16 cellular contexts compared by ENCODE assay signal in genomic region chr15:83955806-83956265, GRCh38.
DNase-seq lines count a peak whose midpoint lies in the region; ATAC-seq, FAIRE-seq and TF ChIP-seq lines count a peak whose summit lies in the region.
"Had no signal": no experiment of that assay in that cellular context is flagged by ENCODE, and none has a peak within 500 bp of the region (broad histone marks: within the 10 kb centered on the region; RNA-seq: fewer than 3 reads in every experiment).

No MANE protein-coding gene starts in this region.

- no peak; the same call in 1 of the 2 replicates for TF ChIP-seq RAD21 in GM12878 (IDR thresholded peaks at IDR 0.05; ENCODE audit: insufficient read depth, low read depth, low read length)

- peak overlapping the region; percentile 80 for H3K27ac ChIP-seq in GM12878 (ENCODE audit: control insufficient read depth, insufficient read depth)
- H3K27ac ChIP-seq: ovary, SJCRH30, uterus had no signal

- RAD21 ChIA-PET in GM12878 (lab: Charles Lee; ENCODE audit: unreplicated experiment), result interaction anchor here (0.7 to 1.8 kb wide), 7 partner anchors 9 to 38 kb away, joined by 3 to 9 read pairs (median 6); no protein-coding TSS in a partner anchor

- peak in 1 of 2 experiments; percentile 53; a peak in 1 of 4 replicates for TF ChIP-seq EP300 in GM12878 (IDR thresholded peaks at IDR 0.05; ENCODE audit: borderline replicate concordance in 1 of 2, control insufficient read depth in 1 of 2, low read depth in 2 of 2, low read length in 2 of 2)

- intact Hi-C loops in GM12878 (cut with micrococcal nuclease; ENCODE audit: unreplicated experiment), result no loop called here
- intact Hi-C loops in activated CD4-positive, alpha-beta memory T cell treated with anti-CD3 and anti-CD28 coated beads for 36 hours (cut with micrococcal nuclease), result no loop called here
- intact Hi-C loops in head of caudate nucleus (cut with DNase I), result no loop called here

- H3K4me1 ChIP-seq in GM12878 (ENCODE audit: control insufficient read depth, insufficient read depth, low read length), result peaks cover 22% of the 10 kb centered on the region
- H3K4me1 ChIP-seq: SJCRH30, uterus had no signal

- POLR2A ChIA-PET in GM12878 (lab: Charles Lee), result interaction anchor here (1.1 to 1.5 kb wide), 2 partner anchors 28 to 29 kb away, joined by 3 to 6 read pairs; no protein-coding TSS in a partner anchor
- POLR2A ChIA-PET in activated CD4-positive, alpha-beta memory T cell treated with anti-CD3 and anti-CD28 coated beads for 36 hours (lab: Charles Lee), result no interaction called here

- SMC1A ChIA-PET in GM12878 (lab: Charles Lee; ENCODE audit: uncharacterized antibody, unreplicated experiment), result interaction anchor here (0.9 to 3.3 kb wide), 9 partner anchors 10 to 40 kb away, joined by 3 to 21 read pairs (median 5); no protein-coding TSS in a partner anchor

- WGBS in GM12878 (ENCODE audit: insufficient coverage, insufficient replicate concordance, low lambda C conversion rate, missing lambda C conversion rate), result 0% methylated on average over 1 of the region's 1 CpG

- H4K20me1 ChIP-seq in GM12878 (ENCODE audit: control insufficient read depth, insufficient read depth), result no peaks in the 10 kb centered on the region

- FAIRE-seq in GM12878 (lab: Jason Lieb, UNC), result peak; percentile 99
- FAIRE-seq: H54 had no signal

- BruUV-seq in GM12878 (replicated peaks; lab: Mats Ljungman, UMichigan), result no TSS peak

- H3K9me3 Mint-ChIP-seq in activated CD4-positive, alpha-beta memory T cell treated with anti-CD3 and anti-CD28 coated beads for 36 hours, result peaks cover 2% of the 10 kb centered on the region

- peak; percentile 87 for DNase-seq in GM12878 (ENCODE audit: low read depth, low spot score)
- no peak for DNase-seq in activated CD4-positive, alpha-beta memory T cell treated with anti-CD3 and anti-CD28 coated beads for 36 hours
- no peak for DNase-seq in NCI-H2196 (lab: John Stamatoyannopoulos, UW; ENCODE audit: unreplicated experiment)
- no peak for DNase-seq in MG63
- DNase-seq in head of caudate nucleus, result no peak
- DNase-seq: anterior cingulate cortex, COR-L47, kidney glomerular epithelial cell, NCI-H1417, ovary, SJCRH30, uterus had no signal

- peak overlapping the region; percentile 77 for H2AFZ ChIP-seq in GM12878 (ENCODE audit: control insufficient read depth, low read depth, low read length)

- H3K9me3 ChIP-seq in GM12878 (replicated peaks; ENCODE audit: control insufficient read depth, insufficient read depth, low read length), result no peaks in the 10 kb centered on the region
- no peaks in the 10 kb centered on the region for H3K9me3 ChIP-seq in MG63
- H3K9me3 ChIP-seq: ovary, SJCRH30, uterus had no signal

- ATAC-seq in GM18907 (IDR thresholded peaks at IDR 0.05; ENCODE audit: unreplicated experiment), result peak; percentile 99
- peak; percentile 97 for ATAC-seq in GM21737 (IDR thresholded peaks at IDR 0.05; ENCODE audit: unreplicated experiment)
- ATAC-seq in HG03280 (IDR thresholded peaks at IDR 0.05; ENCODE audit: unreplicated experiment), result peak; percentile 98
- peak; percentile 99 for ATAC-seq in GM12878

- no peaks in the 10 kb centered on the region for H3K36me3 ChIP-seq in GM12878 (ENCODE audit: control insufficient read depth in 2 of 2, insufficient read depth in 2 of 2, low read length in 1 of 2)
- no peaks in the 10 kb centered on the region for H3K36me3 ChIP-seq in MG63
- H3K36me3 ChIP-seq: ovary, SJCRH30, uterus had no signal

- no peaks in the 10 kb centered on the region for H3K79me2 ChIP-seq in GM12878 (ENCODE audit: control insufficient read depth, insufficient read depth, low read length)

- TF ChIP-seq CTCF in GM12878 (IDR thresholded peaks at IDR 0.05 in 2 of 3, conservative IDR thresholded peaks at IDR 0.05 in 1 of 3; ENCODE audit: control insufficient read depth in 2 of 3, extremely low read depth in 1 of 3, insufficient read depth in 1 of 3, low read depth in 3 of 3, low read length in 3 of 3), result no peak

- H3K4me3 Mint-ChIP-seq in activated CD4-positive, alpha-beta memory T cell treated with anti-CD3 and anti-CD28 coated beads for 36 hours, result no peak overlapping the region

- peak overlapping the region; percentile 96 for H3K4me2 ChIP-seq in GM12878 (ENCODE audit: control insufficient read depth, insufficient read depth)

- peaks cover 7% of the 10 kb centered on the region for H3K27me3 Mint-ChIP-seq in activated CD4-positive, alpha-beta memory T cell treated with anti-CD3 and anti-CD28 coated beads for 36 hours

- peak; percentile 57 for TF ChIP-seq POLR2A in GM12878 (IDR thresholded peaks at IDR 0.05; ENCODE audit: low read depth, low read length)

- no peaks in the 10 kb centered on the region for H3K27me3 ChIP-seq in GM12878 (replicated peaks in 1 of 2; ENCODE audit: control insufficient read depth in 2 of 2, insufficient read depth in 2 of 2, low read length in 1 of 2)
- no peaks in the 10 kb centered on the region for H3K27me3 ChIP-seq in MG63
- H3K27me3 ChIP-seq: ovary, SJCRH30, uterus had no signal

- no peak overlapping the region for H3K27ac Mint-ChIP-seq in activated CD4-positive, alpha-beta memory T cell treated with anti-CD3 and anti-CD28 coated beads for 36 hours

- H3K4me1 Mint-ChIP-seq in activated CD4-positive, alpha-beta memory T cell treated with anti-CD3 and anti-CD28 coated beads for 36 hours (ENCODE audit: low read depth), result no peaks in the 10 kb centered on the region

- H3K36me3 Mint-ChIP-seq in activated CD4-positive, alpha-beta memory T cell treated with anti-CD3 and anti-CD28 coated beads for 36 hours, result no peaks in the 10 kb centered on the region

- CTCF ChIA-PET in GM12878 (lab: Yijun Ruan, JAX), result interaction anchor here (0.6 to 3.5 kb wide), 7 partner anchors 13 to 38 kb away, joined by 3 to 15 read pairs (median 3); no protein-coding TSS in a partner anchor
- CTCF ChIA-PET in activated CD4-positive, alpha-beta memory T cell treated with anti-CD3 and anti-CD28 coated beads for 36 hours (lab: Charles Lee), result no interaction called here

- H3K9ac ChIP-seq in GM12878 (ENCODE audit: control insufficient read depth, insufficient read depth, low read length), result peak overlapping the region; percentile 50

- no peak overlapping the region for H3K4me3 ChIP-seq in GM12878
- no peak overlapping the region for H3K4me3 ChIP-seq in MG63
- H3K4me3 ChIP-seq: ovary, SJCRH30, uterus had no signal

- in situ Hi-C loops in GM12878 (cut with MboI), result no loop called here

TF ChIP-seq in GM12878, 131 proteins besides CTCF, POLR2A, EP300 and RAD21 (continues in another document):
- TF ChIP-seq, protein P1, sequence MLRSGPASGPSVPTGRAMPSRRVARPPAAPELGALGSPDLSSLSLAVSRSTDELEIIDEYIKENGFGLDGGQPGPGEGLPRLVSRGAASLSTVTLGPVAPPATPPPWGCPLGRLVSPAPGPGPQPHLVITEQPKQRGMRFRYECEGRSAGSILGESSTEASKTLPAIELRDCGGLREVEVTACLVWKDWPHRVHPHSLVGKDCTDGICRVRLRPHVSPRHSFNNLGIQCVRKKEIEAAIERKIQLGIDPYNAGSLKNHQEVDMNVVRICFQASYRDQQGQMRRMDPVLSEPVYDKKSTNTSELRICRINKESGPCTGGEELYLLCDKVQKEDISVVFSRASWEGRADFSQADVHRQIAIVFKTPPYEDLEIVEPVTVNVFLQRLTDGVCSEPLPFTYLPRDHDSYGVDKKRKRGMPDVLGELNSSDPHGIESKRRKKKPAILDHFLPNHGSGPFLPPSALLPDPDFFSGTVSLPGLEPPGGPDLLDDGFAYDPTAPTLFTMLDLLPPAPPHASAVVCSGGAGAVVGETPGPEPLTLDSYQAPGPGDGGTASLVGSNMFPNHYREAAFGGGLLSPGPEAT (IDR thresholded peaks at IDR 0.05; ENCODE audit: low read depth), result peak; percentile 83
- peak; percentile 85 for TF ChIP-seq NBN (IDR thresholded peaks at IDR 0.05)
- TF ChIP-seq IRF4 (IDR thresholded peaks at IDR 0.05; ENCODE audit: low read depth, low read length), result peak; percentile 96
- 0 out of 2 replicates have a peak, but pooled peaks have one; percentile 17 for TF ChIP-seq CREB1 (IDR thresholded peaks at IDR 0.05; ENCODE audit: low read depth)
- peak; percentile 33 for TF ChIP-seq RELA (IDR thresholded peaks at IDR 0.05; ENCODE audit: borderline replicate concordance, partially characterized antibody)
- TF ChIP-seq ATF7 (IDR thresholded peaks at IDR 0.05; ENCODE audit: low read depth), result peak; percentile 65; the same call in 1 of the 2 replicates
- peak; percentile 28; the same call in 1 of the 2 replicates for TF ChIP-seq MLLT1 (IDR thresholded peaks at IDR 0.05)
- no peak for TF ChIP-seq CBX3 (IDR thresholded peaks at IDR 0.05; ENCODE audit: borderline replicate concordance, low read depth)
- peak; percentile 47; the same call in 1 of the 2 replicates for TF ChIP-seq BCL11A (IDR thresholded peaks at IDR 0.05; ENCODE audit: low read depth, low read length)
- TF ChIP-seq ZNF217 (IDR thresholded peaks at IDR 0.05), result peak; percentile 51; the same call in 1 of the 2 replicates
- TF ChIP-seq TAF1 (IDR thresholded peaks at IDR 0.05; ENCODE audit: borderline replicate concordance, low read depth, low read length), result peak; percentile 59; the same call in 1 of the 2 replicates
- no peak for TF ChIP-seq BRCA1 (IDR thresholded peaks at IDR 0.05; ENCODE audit: low read depth, low read length)
- peak; percentile 85 to 90 for TF ChIP-seq IKZF2 (IDR thresholded peaks at IDR 0.05)
- peak; percentile 64; the same call in 1 of the 2 replicates for TF ChIP-seq ZBED1 (IDR thresholded peaks at IDR 0.05; ENCODE audit: borderline replicate concordance)
- peak; percentile 58; the same call in 1 of the 2 replicates for TF ChIP-seq BACH1 (IDR thresholded peaks at IDR 0.05; ENCODE audit: borderline replicate concordance)
- no peak; a peak in 1 of 4 replicates for TF ChIP-seq ETV6 (conservative IDR thresholded peaks at IDR 0.05 in 1 of 2, IDR thresholded peaks at IDR 0.05 in 1 of 2; ENCODE audit: borderline replicate concordance in 1 of 2, low read depth in 1 of 2)
- peak; percentile 35; the same call in 1 of the 2 replicates for TF ChIP-seq SMARCA5 (IDR thresholded peaks at IDR 0.05)
- peak; percentile 21; the same call in 1 of the 2 replicates for TF ChIP-seq CHD2 (IDR thresholded peaks at IDR 0.05; ENCODE audit: borderline replicate concordance, low read depth, low read length)
